Comparison of ENCODE assay signal across 23 cellular contexts in the genomic region with DNA sequence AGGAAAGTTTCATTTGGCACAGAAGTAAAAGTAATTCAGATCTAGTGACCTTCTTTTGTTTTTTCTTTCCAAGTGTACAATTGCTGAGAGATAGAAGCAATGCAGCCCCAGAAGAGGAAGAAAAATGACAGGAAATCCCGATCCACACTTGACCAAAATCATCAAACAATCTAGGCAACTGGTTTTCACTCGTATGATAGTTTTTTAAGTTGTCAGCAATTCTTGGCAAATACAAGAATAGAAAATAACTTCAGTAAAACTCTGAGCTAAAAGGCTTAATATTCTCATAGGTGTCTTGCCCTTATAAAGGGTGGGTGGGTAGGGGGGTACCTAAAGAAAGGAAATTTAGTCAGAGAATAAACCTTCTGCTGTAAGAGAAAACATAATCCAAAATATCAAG. TPM values are rescaled to one million over a fixed set of nuclear protein-coding genes. Genes with fewer than 3 reads are reported as not detected.
A peak's percentile ranks its signal among the peaks of the same experiment; 100 is the strongest.
DNase-seq lines count a peak whose midpoint lies in the region; ATAC-seq, FAIRE-seq and TF ChIP-seq lines count a peak whose summit lies in the region.
"Had no signal": no experiment of that assay in that cellular context is flagged by ENCODE, and none has a peak within 500 bp of the region (broad histone marks: within the 10 kb centered on the region; RNA-seq: fewer than 3 reads in every experiment).

No MANE protein-coding gene starts in this region.

- in situ Hi-C loops in HepG2 (cut with HindIII; ENCODE audit: extremely low pct_ligation_motif_present, low pct_unique_long_range_greater_than_20kb): no loop called here

- H3K36me3 Mint-ChIP-seq in natural killer cell: no peaks in the 10 kb centered on the region

- ATAC-seq in HepG2 (no peak), right lobe of liver (no peak), natural killer cell (no peak), upper lobe of right lung (no peak)
- ATAC-seq: activated CD4-positive, alpha-beta T cell treated with anti-CD3 and anti-CD28 coated beads for 36 hours; stimulated activated naive CD8-positive, alpha-beta T cell treated with anti-CD3 and anti-CD28 coated beads, Interleukin-15, amount 100 ng/mL, for 72 hours had no signal

- no peak for FAIRE-seq in HepG2 (lab: Jason Lieb, UNC)

- H3K9ac ChIP-seq in HepG2 (ENCODE audit: insufficient read depth, low read depth, low read length): no peak overlapping the region

- H4K20me1 ChIP-seq in HepG2 (ENCODE audit: insufficient read depth, low read length): no peaks in the 10 kb centered on the region

- H3K4me3 ChIP-seq in HepG2 (replicated peaks in 1 of 3; ENCODE audit: insufficient read depth in 1 of 3, low read depth in 2 of 3, low read length in 3 of 3) (no peak overlapping the region), right lobe of liver (no peak overlapping the region), upper lobe of right lung (no peak overlapping the region), Peyer's patch (no peak overlapping the region), BE2C (ENCODE audit: low read depth, low read length) (no peak overlapping the region)
- no peak overlapping the region for H3K4me3 ChIP-seq in effector memory CD4-positive, alpha-beta T cell (ENCODE audit: insufficient read depth, low read depth, low read length, poor library complexity, severe bottlenecking)
- H3K4me3 ChIP-seq: SK-N-MC had no signal

- no peaks in the 10 kb centered on the region for H3K79me2 ChIP-seq in HepG2 (ENCODE audit: insufficient read depth, low read length)

- H3K9me3 ChIP-seq in HepG2 (ENCODE audit: low read length) (no peaks in the 10 kb centered on the region), right lobe of liver (no peaks in the 10 kb centered on the region), upper lobe of right lung (no peaks in the 10 kb centered on the region), Peyer's patch (no peaks in the 10 kb centered on the region), BE2C (no peaks in the 10 kb centered on the region)
- H3K9me3 ChIP-seq in effector memory CD4-positive, alpha-beta T cell (ENCODE audit: control insufficient read depth, low read length): no peaks in the 10 kb centered on the region
- H3K9me3 ChIP-seq: Caco-2, heart right ventricle had no signal

- peaks cover 16% of the 10 kb centered on the region for H3K4me1 ChIP-seq in HepG2 (ENCODE audit: insufficient read depth, low read length)
- H3K4me1 ChIP-seq in right lobe of liver: peaks cover 0 to 18% (median 3%) of the 10 kb centered on the region in 4 donors
- peaks cover 15% of the 10 kb centered on the region for H3K4me1 ChIP-seq in effector memory CD4-positive, alpha-beta T cell (ENCODE audit: control insufficient read depth, insufficient read depth, low read length, poor library complexity, severe bottlenecking)
- peaks cover 25% of the 10 kb centered on the region for H3K4me1 ChIP-seq in upper lobe of right lung
- H3K4me1 ChIP-seq in Peyer's patch: peaks cover 0 to 14% (median 1%) of the 10 kb centered on the region in 4 donors
- H3K4me1 ChIP-seq in BE2C: no peaks in the 10 kb centered on the region; the same call in 1 of the 2 replicates

- no peak for TF ChIP-seq RAD21 in HepG2 (CRISPR knock-in tag; IDR thresholded peaks at IDR 0.05)

- 97% methylated on average over 2 of the region's 2 CpGs for WGBS in HepG2 (ENCODE audit: low lambda C conversion rate)
- 31% methylated on average over 2 of the region's 2 CpGs for WGBS in right lobe of liver (ENCODE audit: insufficient coverage, low coverage, low lambda C conversion rate, missing lambda C conversion rate)

- no peak overlapping the region for H2AFZ ChIP-seq in HepG2 (ENCODE audit: low read length)

- TF ChIP-seq CTCF in HepG2 (CRISPR knock-in tag; IDR thresholded peaks at IDR 0.05) (no peak), right lobe of liver (IDR thresholded peaks at IDR 0.05) (no peak), natural killer cell (IDR thresholded peaks at IDR 0.05) (no peak), upper lobe of right lung (IDR thresholded peaks at IDR 0.05) (no peak), Peyer's patch (IDR thresholded peaks at IDR 0.05) (no peak), BE2C (IDR thresholded peaks at IDR 0.05; ENCODE audit: low read depth, low read length) (no peak)

- H3K27me3 ChIP-seq in HepG2 (ENCODE audit: control insufficient read depth in 1 of 2, insufficient read depth in 2 of 2, low read length in 2 of 2) (no peaks in the 10 kb centered on the region), right lobe of liver (no peaks in the 10 kb centered on the region), upper lobe of right lung (no peaks in the 10 kb centered on the region), Peyer's patch (no peaks in the 10 kb centered on the region), BE2C (no peaks in the 10 kb centered on the region)
- no peaks in the 10 kb centered on the region for H3K27me3 ChIP-seq in effector memory CD4-positive, alpha-beta T cell (replicated peaks; ENCODE audit: control insufficient read depth, insufficient read depth, low read length, poor library complexity, severe bottlenecking)
- H3K27me3 ChIP-seq: heart right ventricle had no signal

- BruUV-seq in HepG2 (replicated peaks; lab: Mats Ljungman, UMichigan): no TSS peak

- no peak for DNase-seq in HepG2 (ENCODE audit: low spot score)
- DNase-seq in right lobe of liver: no peak
- no peak for DNase-seq in effector memory CD4-positive, alpha-beta T cell
- no peak for DNase-seq in natural killer cell
- no peak for DNase-seq in upper lobe of right lung
- DNase-seq in Peyer's patch: no peak
- DNase-seq in effector CD8-positive, alpha-beta T cell (lab: John Stamatoyannopoulos, UW): no peak
- no peak for DNase-seq in BE2C
- DNase-seq: ACHN; activated CD4-positive, alpha-beta T cell treated with anti-CD3 and anti-CD28 coated beads for 36 hours; activated naive CD4-positive, alpha-beta T cell treated with Interleukin-2 at 50 U/mL for 16 hours; activated T-cell treated with anti-CD3 and anti-CD28 coated beads, Interleukin-2, amount 50 U/mL, for 1 hour; Caco-2; H7; heart right ventricle; left cardiac atrium; mesendoderm; NCI-H2081 treated with DMSO at 0.1 percent for 48 hours; NCI-H774; nucleus accumbens; stimulated activated naive CD8-positive, alpha-beta T cell treated with anti-CD3 and anti-CD28 coated beads, Interleukin-15, amount 100 ng/mL, for 72 hours had no signal

- H3K4me1 Mint-ChIP-seq in natural killer cell: peaks cover 37 to 44% of the 10 kb centered on the region in 2 donors

- POLR2A ChIA-PET in HepG2 (lab: Yijun Ruan, JAX): interaction anchor here (1.2 kb wide), 1 partner anchor 50 kb away, joined by 3 read pairs; no protein-coding TSS in a partner anchor

- peak overlapping the region; percentile 22 for H3K4me3 Mint-ChIP-seq in natural killer cell
- H3K4me3 Mint-ChIP-seq: activated CD4-positive, alpha-beta T cell treated with anti-CD3 and anti-CD28 coated beads for 36 hours; T-helper 1 cell treated with Interleukin-12 subunit alpha and Interleukin-12 subunit beta and Interleukin-4 antibody, amounts not matched to agents 30 μg/mL and 1 μg/mL, for 36 hours had no signal

- H3K36me3 ChIP-seq in HepG2 (replicated peaks in 1 of 2; ENCODE audit: control insufficient read depth in 1 of 2, insufficient read depth in 2 of 2, low read length in 2 of 2) (no peaks in the 10 kb centered on the region), right lobe of liver (no peaks in the 10 kb centered on the region), upper lobe of right lung (no peaks in the 10 kb centered on the region), Peyer's patch (no peaks in the 10 kb centered on the region), BE2C (no peaks in the 10 kb centered on the region)
- H3K36me3 ChIP-seq in effector memory CD4-positive, alpha-beta T cell (ENCODE audit: control insufficient read depth, insufficient read depth, low read length): no peaks in the 10 kb centered on the region
- H3K36me3 ChIP-seq: heart right ventricle had no signal

- no peak for TF ChIP-seq POLR2A in HepG2 (IDR thresholded peaks at IDR 0.05; ENCODE audit: insufficient read depth in 1 of 2, low read depth in 2 of 2, low read length in 2 of 2)
- no peak for TF ChIP-seq POLR2A in right lobe of liver (IDR thresholded peaks at IDR 0.05)
- TF ChIP-seq POLR2A in Peyer's patch (IDR thresholded peaks at IDR 0.05): no peak

- H3K4me2 ChIP-seq in HepG2 (ENCODE audit: low read depth, low read length): no peak overlapping the region

- peak overlapping the region; percentile 94 to 95 for H3K27ac Mint-ChIP-seq in natural killer cell
- H3K27ac Mint-ChIP-seq: activated CD4-positive, alpha-beta T cell treated with anti-CD3 and anti-CD28 coated beads for 36 hours; T-helper 1 cell treated with Interleukin-12 subunit alpha and Interleukin-12 subunit beta and Interleukin-4 antibody, amounts not matched to agents 30 μg/mL and 1 μg/mL, for 36 hours had no signal

- TF ChIP-seq EP300 in HepG2 (IDR thresholded peaks at IDR 0.05; ENCODE audit: low read depth in 2 of 2, low read length in 2 of 2) (no peak), HepG2 (CRISPR knock-in tag; IDR thresholded peaks at IDR 0.05; ENCODE audit: borderline replicate concordance) (no peak)

- no peaks in the 10 kb centered on the region for H3K9me3 Mint-ChIP-seq in natural killer cell
- H3K9me3 Mint-ChIP-seq: stimulated activated naive CD8-positive, alpha-beta T cell treated with anti-CD3 and anti-CD28 coated beads, Interleukin-15, amount 100 ng/mL, for 72 hours; T-helper 1 cell treated with Interleukin-12 subunit alpha and Interleukin-12 subunit beta and Interleukin-4 antibody, amounts not matched to agents 30 μg/mL and 1 μg/mL, for 36 hours had no signal

- CTCF ChIA-PET in HepG2 (lab: Yijun Ruan, JAX; ENCODE audit: low intra/inter-chr PET ratio, low total read pairs): no interaction called here

- intact Hi-C loops in HepG2 (cut with micrococcal nuclease; ENCODE audit: unreplicated experiment) (loop anchor here (1.0 kb wide), 1 partner anchor 8 kb away; no protein-coding TSS in a partner anchor), right lobe of liver (cut with DNase I) (no loop called here), natural killer cell (cut with micrococcal nuclease) (loop anchor here (1.0 to 2.0 kb wide), 2 partner anchors 36 to 162 kb away; a partner anchor contains a TSS), upper lobe of right lung (cut with DNase I) (no loop called here)

- H3K27ac ChIP-seq in HepG2 (ENCODE audit: extremely low read length, insufficient read depth, low read length) (no peak overlapping the region), right lobe of liver (no peak overlapping the region), upper lobe of right lung (peak overlapping the region; percentile 51), Peyer's patch (no peak overlapping the region)
- peak overlapping the region; percentile 66 for H3K27ac ChIP-seq in effector memory CD4-positive, alpha-beta T cell (ENCODE audit: insufficient read depth, low read length, poor library complexity, severe bottlenecking)
- H3K27ac ChIP-seq: SK-N-MC had no signal

- no peaks in the 10 kb centered on the region for H3K27me3 Mint-ChIP-seq in natural killer cell (ENCODE audit: low read depth in 2 of 2)
- H3K27me3 Mint-ChIP-seq: activated CD4-positive, alpha-beta T cell treated with anti-CD3 and anti-CD28 coated beads for 36 hours; stimulated activated naive CD8-positive, alpha-beta T cell treated with anti-CD3 and anti-CD28 coated beads, Interleukin-15, amount 100 ng/mL, for 72 hours had no signal

RNA-seq across cellular contexts. Expression of a gene that starts 36.0 kb away (rescaled TPM):
- total RNA-seq in HepG2 (2016; rRNA removed; fragmentation: Illumina TruSeq; extraction: Trizol) (44.7 and 52.1 TPM in 2 replicates), right lobe of liver (10 to 100 TPM in 5 of 6 experiments, 1 to 10 TPM in 1; 8.7 to 17.1 (median 11.9) TPM), natural killer cell (100 to 1,000 TPM in 1 of 3 donors, 10 to 100 TPM in 2; 52.9 to 106 (median 68.9) TPM), upper lobe of right lung (36.9 TPM), Peyer's patch (10 to 100 TPM; 22.8 to 87.5 (median 43.4) TPM)
- 5.9 and 6.4 TPM in 2 replicates for total RNA-seq in HepG2 (2016; cell fraction: cytosol; rRNA removed; fragmentation: Illumina TruSeq; extraction: Trizol; ENCODE audit: low read depth)
- 44.0 and 53.7 TPM in 2 replicates for total RNA-seq in HepG2 (2016; cell fraction: insoluble cytoplasmic fraction; rRNA removed; fragmentation: Illumina TruSeq; extraction: Trizol)
- 18.5 and 19.2 TPM in 2 replicates for total RNA-seq in HepG2 (2016; cell fraction: membrane; rRNA removed; fragmentation: Illumina TruSeq; extraction: Trizol)
- 41.0 and 44.1 TPM in 2 replicates for total RNA-seq in HepG2 (2016; cell fraction: nucleus; rRNA removed; fragmentation: Illumina TruSeq; extraction: Trizol)
- 20.6 and 24.9 TPM in 2 replicates for polyA plus RNA-seq in HepG2 (2011; rRNA removed)
- 8.7 and 12.4 TPM in 2 replicates for polyA plus RNA-seq in HepG2 (2011; cell fraction: cytosol; rRNA removed)
- 18.6 and 19.8 TPM in 2 replicates for polyA plus RNA-seq in HepG2 (2011; cell fraction: nucleus; rRNA removed)
- 16.9 and 20.3 TPM in 2 replicates for polyA plus RNA-seq in HepG2 (2012)
- 3.6 TPM in 2 replicates for polyA plus RNA-seq in HepG2 (2016; cell fraction: cytosol; fragmentation: Illumina TruSeq; extraction: Trizol; ENCODE audit: low read depth)
- polyA plus RNA-seq in HepG2 (2016; cell fraction: insoluble cytoplasmic fraction; fragmentation: Illumina TruSeq; extraction: Trizol; ENCODE audit: low read depth): 46.8 and 47.5 TPM in 2 replicates
- polyA plus RNA-seq in HepG2 (2016; cell fraction: membrane; fragmentation: Illumina TruSeq; extraction: Trizol; ENCODE audit: low read depth): 9.9 and 10.9 TPM in 2 replicates
- polyA plus RNA-seq in HepG2 (2016; cell fraction: nucleus; fragmentation: Illumina TruSeq; extraction: Trizol; ENCODE audit: insufficient read depth, low read depth): 40.6 and 43.2 TPM in 2 replicates
- 15.1 and 39.9 TPM in 2 replicates for polyA minus RNA-seq in HepG2 (2011; rRNA and poly(A)+ RNA removed; ENCODE audit: low replicate concordance)
- 14.2 and 14.6 TPM in 2 replicates for polyA minus RNA-seq in HepG2 (2011; cell fraction: cytosol; rRNA and poly(A)+ RNA removed)
- polyA minus RNA-seq in HepG2 (2011; cell fraction: nucleus; rRNA and poly(A)+ RNA removed): 66.0 and 72.1 TPM in 2 replicates
- 2.9 TPM for polyA plus RNA-seq in BE2C (2012; ENCODE audit: insufficient read depth, insufficient read length, low read depth)

RNA-seq across cellular contexts. Expression of a gene that starts 36.7 kb away (rescaled TPM):
- 15.5 and 20.7 TPM in 2 replicates for total RNA-seq in HepG2 (2016; rRNA removed; fragmentation: Illumina TruSeq; extraction: Trizol)
- 20.5 and 21.1 TPM in 2 replicates for total RNA-seq in HepG2 (2016; cell fraction: cytosol; rRNA removed; fragmentation: Illumina TruSeq; extraction: Trizol; ENCODE audit: low read depth)
- total RNA-seq in HepG2 (2016; cell fraction: insoluble cytoplasmic fraction; rRNA removed; fragmentation: Illumina TruSeq; extraction: Trizol): 16.4 and 22.3 TPM in 2 replicates
- total RNA-seq in HepG2 (2016; cell fraction: membrane; rRNA removed; fragmentation: Illumina TruSeq; extraction: Trizol): 12.0 and 13.3 TPM in 2 replicates
- 12.7 and 13.1 TPM in 2 replicates for total RNA-seq in HepG2 (2016; cell fraction: nucleus; rRNA removed; fragmentation: Illumina TruSeq; extraction: Trizol)
- 5.5 and 7.7 TPM in 2 replicates for polyA plus RNA-seq in HepG2 (2011; rRNA removed)
- polyA plus RNA-seq in HepG2 (2011; cell fraction: cytosol; rRNA removed): 2.6 TPM in 2 replicates
- polyA plus RNA-seq in HepG2 (2011; cell fraction: nucleus; rRNA removed): 3.6 and 5.3 TPM in 2 replicates
- 3.4 and 6.8 TPM in 2 replicates for polyA plus RNA-seq in HepG2 (2012)
- polyA plus RNA-seq in HepG2 (2016; cell fraction: cytosol; fragmentation: Illumina TruSeq; extraction: Trizol; ENCODE audit: low read depth): 1.7 and 3.0 TPM in 2 replicates
- 15.9 and 16.9 TPM in 2 replicates for polyA plus RNA-seq in HepG2 (2016; cell fraction: insoluble cytoplasmic fraction; fragmentation: Illumina TruSeq; extraction: Trizol; ENCODE audit: low read depth)
- polyA plus RNA-seq in HepG2 (2016; cell fraction: membrane; fragmentation: Illumina TruSeq; extraction: Trizol; ENCODE audit: low read depth): 4.1 and 4.6 TPM in 2 replicates
- polyA plus RNA-seq in HepG2 (2016; cell fraction: nucleus; fragmentation: Illumina TruSeq; extraction: Trizol; ENCODE audit: insufficient read depth, low read depth): 9.7 and 9.9 TPM in 2 replicates
- 3.1 and 14.4 TPM in 2 replicates for polyA minus RNA-seq in HepG2 (2011; rRNA and poly(A)+ RNA removed; ENCODE audit: low replicate concordance)
- polyA minus RNA-seq in HepG2 (2011; cell fraction: cytosol; rRNA and poly(A)+ RNA removed): 6.2 and 6.4 TPM in 2 replicates
- 15.9 and 20.3 TPM in 2 replicates for polyA minus RNA-seq in HepG2 (2011; cell fraction: nucleus; rRNA and poly(A)+ RNA removed)
- total RNA-seq in right lobe of liver: 1 to 10 TPM; 6.3 to 9.5 (median 7.6) TPM
- 10 to 100 TPM in 1 of 3 donors, 1 to 10 TPM in 2; 8.9 to 12.5 (median 9.2) TPM for total RNA-seq in natural killer cell
- 9.7 TPM for total RNA-seq in upper lobe of right lung
- total RNA-seq in Peyer's patch: 10 to 100 TPM in 3 of 4 donors, 1 to 10 TPM in 1; 8.6 to 25.6 (median 23.5) TPM
- 6.7 TPM for polyA plus RNA-seq in BE2C (2012; ENCODE audit: insufficient read depth, insufficient read length, low read depth)

Comparison
In these comparisons a context has a peak if more than half of its experiments do, and no peak if none do; other contexts are left out.
1. intact Hi-C loops: an anchor here in HepG2 (1.0 kb wide) and natural killer cell (1.0 to 2.0 kb wide); none called in right lobe of liver and upper lobe of right lung.
2. H3K27ac ChIP-seq: peak in effector memory CD4-positive, alpha-beta T cell (single experiment) and upper lobe of right lung (single experiment); none in HepG2 (single experiment), right lobe of liver (0 of 3) and Peyer's patch (0 of 4).